In genomic region chr20:54116550-54117235, GRCh38 we compare ENCODE assay signal across 1 cellular context.
TF ChIP-seq lines count a peak whose summit lies in the region.

No MANE protein-coding gene starts in this region.

TF ChIP-seq in A549, 52 proteins besides CTCF, POLR2A, EP300 and RAD21 (continued from another document):
- TF ChIP-seq, protein P1, sequence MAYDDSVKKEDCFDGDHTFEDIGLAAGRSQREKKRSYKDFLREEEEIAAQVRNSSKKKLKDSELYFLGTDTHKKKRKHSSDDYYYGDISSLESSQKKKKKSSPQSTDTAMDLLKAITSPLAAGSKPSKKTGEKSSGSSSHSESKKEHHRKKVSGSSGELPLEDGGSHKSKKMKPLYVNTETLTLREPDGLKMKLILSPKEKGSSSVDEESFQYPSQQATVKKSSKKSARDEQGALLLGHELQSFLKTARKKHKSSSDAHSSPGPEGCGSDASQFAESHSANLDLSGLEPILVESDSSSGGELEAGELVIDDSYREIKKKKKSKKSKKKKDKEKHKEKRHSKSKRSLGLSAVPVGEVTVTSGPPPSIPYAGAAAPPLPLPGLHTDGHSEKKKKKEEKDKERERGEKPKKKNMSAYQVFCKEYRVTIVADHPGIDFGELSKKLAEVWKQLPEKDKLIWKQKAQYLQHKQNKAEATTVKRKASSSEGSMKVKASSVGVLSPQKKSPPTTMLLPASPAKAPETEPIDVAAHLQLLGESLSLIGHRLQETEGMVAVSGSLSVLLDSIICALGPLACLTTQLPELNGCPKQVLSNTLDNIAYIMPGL (CRISPR knock-in tag; IDR thresholded peaks at IDR 0.05; ENCODE audit: borderline replicate concordance), result peak; percentile 54; the same call in 1 of the 2 replicates
- TF ChIP-seq ZFP36 (IDR thresholded peaks at IDR 0.05; ENCODE audit: borderline replicate concordance, partially characterized antibody) (peak; percentile 35), HDAC2 (IDR thresholded peaks at IDR 0.05) (peak; percentile 90), HEYL (CRISPR knock-in tag; IDR thresholded peaks at IDR 0.05) (0 out of 2 replicates have a peak, but pooled peaks have one; percentile 32), ZNF302 (CRISPR knock-in tag; IDR thresholded peaks at IDR 0.05) (0 out of 2 replicates have a peak, but pooled peaks have one; percentile 47), HOXB5 (CRISPR knock-in tag; IDR thresholded peaks at IDR 0.05) (peak; percentile 48; the same call in 1 of the 2 replicates), TP53 (CRISPR knock-in tag; IDR thresholded peaks at IDR 0.05) (peak; percentile 63; the same call in 1 of the 2 replicates), KDM1A (IDR thresholded peaks at IDR 0.05; ENCODE audit: low read depth) (peak; percentile 97), E2F6 (IDR thresholded peaks at IDR 0.05; ENCODE audit: borderline replicate concordance, low read depth) (no peak)
